ENCODE assay signal across 24 cellular contexts in genomic region chr2:241846406-241846805, GRCh38. TPM values are rescaled to one million over a fixed set of nuclear protein-coding genes. Genes with fewer than 3 reads are reported as not detected.
DNase-seq lines count a peak whose midpoint lies in the region; ATAC-seq and TF ChIP-seq lines count a peak whose summit lies in the region.
"Had no signal": no experiment of that assay in that cellular context is flagged by ENCODE, and none has a peak within 500 bp of the region (broad histone marks: within the 10 kb centered on the region; RNA-seq: fewer than 3 reads in every experiment).

No MANE protein-coding gene starts in this region.

- H3K9me3 Mint-ChIP-seq in stimulated activated naive CD8-positive, alpha-beta T cell treated with anti-CD3 and anti-CD28 coated beads, Interleukin-15, Interleukin-2, amounts not matched to agents 100 ng/mL and 50 ng/mL, for 24 hours: no peaks in the 10 kb centered on the region
- H3K9me3 Mint-ChIP-seq in activated T-helper 17 cell treated with anti-CD3 and anti-CD28 coated beads, Interleukin-2, amount 50 U/mL, for 72 hours: no peaks in the 10 kb centered on the region
- H3K9me3 Mint-ChIP-seq in naive thymus-derived CD4-positive, alpha-beta T cell: peaks cover 0 to 2% (median 0%) of the 10 kb centered on the region in 11 donors
- H3K9me3 Mint-ChIP-seq: immature natural killer cell had no signal

- no peak for DNase-seq in stimulated activated naive CD8-positive, alpha-beta T cell treated with anti-CD3 and anti-CD28 coated beads, Interleukin-15, Interleukin-2, amounts not matched to agents 100 U/mL and 50 U/mL, for 24 hours
- no peak for DNase-seq in naive thymus-derived CD4-positive, alpha-beta T cell
- DNase-seq in ascending aorta (ENCODE audit: low spot score in 2 of 2) (no peak), GF-D8 (lab: John Stamatoyannopoulos, UW) (no peak)
- DNase-seq: anterior cingulate cortex; DMS 273 treated with DMSO at 0.1 percent for 48 hours; GDM1; heart right ventricle; immature natural killer cell; Kasumi-1; NCI-H1092; NCI-H510A treated with DMSO at 0.1 percent for 48 hours; SHP77 treated with DMSO at 0.1 percent for 48 hours; stimulated activated CD4-positive, alpha-beta T cell treated with anti-CD3 and anti-CD28 coated beads, Interleukin-2, amount 100 ng/mL, for 48 hours; substantia nigra had no signal

- H3K27me3 ChIP-seq in naive thymus-derived CD4-positive, alpha-beta T cell (ENCODE audit: control insufficient read depth in 2 of 2, insufficient read depth in 2 of 2, low read length in 2 of 2): no peaks in the 10 kb centered on the region
- no peaks in the 10 kb centered on the region for H3K27me3 ChIP-seq in ascending aorta

- H3K4me1 ChIP-seq in naive thymus-derived CD4-positive, alpha-beta T cell (ENCODE audit: control insufficient read depth in 2 of 2, insufficient read depth in 2 of 2, low read length in 2 of 2): peaks cover 20 to 28% of the 10 kb centered on the region in 2 donors
- peaks cover 8% of the 10 kb centered on the region in 2 donors for H3K4me1 ChIP-seq in ascending aorta

- TF ChIP-seq CTCF in ascending aorta (IDR thresholded peaks at IDR 0.05): no peak

- no peaks in the 10 kb centered on the region for H3K27me3 Mint-ChIP-seq in stimulated activated naive CD8-positive, alpha-beta T cell treated with anti-CD3 and anti-CD28 coated beads, Interleukin-15, Interleukin-2, amounts not matched to agents 100 ng/mL and 50 ng/mL, for 24 hours
- no peaks in the 10 kb centered on the region for H3K27me3 Mint-ChIP-seq in activated T-helper 17 cell treated with anti-CD3 and anti-CD28 coated beads, Interleukin-2, amount 50 U/mL, for 72 hours
- H3K27me3 Mint-ChIP-seq in naive thymus-derived CD4-positive, alpha-beta T cell: peaks cover 0 to 6% (median 0%) of the 10 kb centered on the region in 5 donors

- H3K4me3 Mint-ChIP-seq in stimulated activated naive CD8-positive, alpha-beta T cell treated with anti-CD3 and anti-CD28 coated beads, Interleukin-15, Interleukin-2, amounts not matched to agents 100 ng/mL and 50 ng/mL, for 24 hours: peak overlapping the region; percentile 49
- H3K4me3 Mint-ChIP-seq in activated T-helper 17 cell treated with anti-CD3 and anti-CD28 coated beads, Interleukin-2, amount 50 U/mL, for 72 hours: peak overlapping the region; percentile 71
- H3K4me3 Mint-ChIP-seq in naive thymus-derived CD4-positive, alpha-beta T cell: peak overlapping the region in 6 of 10 donors; percentile 9 to 76 (median 52)

- CTCF ChIA-PET in naive thymus-derived CD4-positive, alpha-beta T cell (lab: Charles Lee): interaction anchor here (0.9 kb wide), 1 partner anchor 9 kb away, joined by 3 read pairs; no protein-coding TSS in a partner anchor

- H3K36me3 Mint-ChIP-seq in stimulated activated naive CD8-positive, alpha-beta T cell treated with anti-CD3 and anti-CD28 coated beads, Interleukin-15, Interleukin-2, amounts not matched to agents 100 ng/mL and 50 ng/mL, for 24 hours (ENCODE audit: low read depth): peaks cover 15% of the 10 kb centered on the region
- H3K36me3 Mint-ChIP-seq in activated T-helper 17 cell treated with anti-CD3 and anti-CD28 coated beads, Interleukin-2, amount 50 U/mL, for 72 hours (ENCODE audit: low read depth): peaks cover 35% of the 10 kb centered on the region
- no peaks in the 10 kb centered on the region for H3K36me3 Mint-ChIP-seq in naive thymus-derived CD4-positive, alpha-beta T cell

- H3K9me3 ChIP-seq in naive thymus-derived CD4-positive, alpha-beta T cell (ENCODE audit: control insufficient read depth in 2 of 3, low read length in 3 of 3): no peaks in the 10 kb centered on the region
- no peaks in the 10 kb centered on the region for H3K9me3 ChIP-seq in ascending aorta
- H3K9me3 ChIP-seq: heart right ventricle had no signal

- POLR2A ChIA-PET in naive thymus-derived CD4-positive, alpha-beta T cell (lab: Charles Lee): no interaction called here

- no peak for ATAC-seq in stimulated activated naive CD8-positive, alpha-beta T cell treated with anti-CD3 and anti-CD28 coated beads, Interleukin-15, Interleukin-2, amounts not matched to agents 100 U/mL and 50 U/mL, for 24 hours
- no peak for ATAC-seq in activated T-helper 17 cell treated with anti-CD3 and anti-CD28 coated beads, Interleukin-2, amount 50 U/mL, for 72 hours (replicated peaks)
- no peak for ATAC-seq in naive thymus-derived CD4-positive, alpha-beta T cell
- no peak for ATAC-seq in HG02981 (IDR thresholded peaks at IDR 0.05; ENCODE audit: unreplicated experiment)
- ATAC-seq: activated CD4-positive, CD25-positive, alpha-beta regulatory T cell treated with anti-CD3 and anti-CD28 coated beads, Interleukin-2, amount 50 U/mL, for 24 hours; GM12878; heart right ventricle had no signal

- no peaks in the 10 kb centered on the region for H3K36me3 ChIP-seq in naive thymus-derived CD4-positive, alpha-beta T cell (ENCODE audit: control insufficient read depth in 2 of 3, insufficient read depth in 3 of 3, low read length in 3 of 3)
- no peaks in the 10 kb centered on the region for H3K36me3 ChIP-seq in ascending aorta
- H3K36me3 ChIP-seq: heart right ventricle had no signal

- intact Hi-C loops in naive thymus-derived CD4-positive, alpha-beta T cell (cut with micrococcal nuclease): no loop called here
- intact Hi-C loops in ascending aorta (cut with DNase I): no loop called here

- H3K4me1 Mint-ChIP-seq in stimulated activated naive CD8-positive, alpha-beta T cell treated with anti-CD3 and anti-CD28 coated beads, Interleukin-15, Interleukin-2, amounts not matched to agents 100 ng/mL and 50 ng/mL, for 24 hours (ENCODE audit: low read depth): peaks cover 42% of the 10 kb centered on the region
- peaks cover 24% of the 10 kb centered on the region for H3K4me1 Mint-ChIP-seq in activated T-helper 17 cell treated with anti-CD3 and anti-CD28 coated beads, Interleukin-2, amount 50 U/mL, for 72 hours
- H3K4me1 Mint-ChIP-seq in naive thymus-derived CD4-positive, alpha-beta T cell: peaks cover 21 to 34% (median 29%) of the 10 kb centered on the region in 7 donors

- peak overlapping the region; percentile 93 for H3K27ac Mint-ChIP-seq in stimulated activated naive CD8-positive, alpha-beta T cell treated with anti-CD3 and anti-CD28 coated beads, Interleukin-15, Interleukin-2, amounts not matched to agents 100 ng/mL and 50 ng/mL, for 24 hours
- H3K27ac Mint-ChIP-seq in activated T-helper 17 cell treated with anti-CD3 and anti-CD28 coated beads, Interleukin-2, amount 50 U/mL, for 72 hours: peak overlapping the region; percentile 56
- H3K27ac Mint-ChIP-seq in naive thymus-derived CD4-positive, alpha-beta T cell: peak overlapping the region in 3 of 9 donors; percentile 21 to 74 (median 71)
- H3K27ac Mint-ChIP-seq: progenitor cell of endocrine pancreas had no signal

- no peak overlapping the region for H3K4me3 ChIP-seq in naive thymus-derived CD4-positive, alpha-beta T cell (ENCODE audit: low read length)
- H3K4me3 ChIP-seq in ascending aorta: no peak overlapping the region
- H3K4me3 ChIP-seq: GM12878, heart right ventricle, lung, skin epidermis had no signal

- no peak overlapping the region for H3K27ac ChIP-seq in naive thymus-derived CD4-positive, alpha-beta T cell (ENCODE audit: low read depth, low read length)
- no peak overlapping the region for H3K27ac ChIP-seq in ascending aorta
- H3K27ac ChIP-seq: heart right ventricle, skin epidermis had no signal

RNA-seq across cellular contexts. Expression of gene PDCD1, which starts 12.3 kb away (rescaled TPM):
- 10 to 100 TPM; 13.1 to 77.6 TPM for total RNA-seq in activated T-helper 17 cell treated with anti-CD3 and anti-CD28 coated beads, Interleukin-2, amount 50 U/mL, for 72 hours
- total RNA-seq in naive thymus-derived CD4-positive, alpha-beta T cell: 1 to 10 TPM in 2 of 5 experiments, under 1 TPM in 1, not detected in 2; 0.56 to 9.4 (median 1.1) TPM
- under 1 TPM; 0.24 to 0.85 TPM for polyA plus RNA-seq in naive thymus-derived CD4-positive, alpha-beta T cell
- not detected for total RNA-seq in ascending aorta
- total RNA-seq: chondrocyte, progenitor cell of endocrine pancreas had no signal

RNA-seq across cellular contexts. Expression of gene RTP5, which starts 23.1 kb away (rescaled TPM):
- total RNA-seq in activated T-helper 17 cell treated with anti-CD3 and anti-CD28 coated beads, Interleukin-2, amount 50 U/mL, for 72 hours: under 1 TPM in 1 of 2 donors, not detected in 1; 0.58 TPM
- under 1 TPM in 1 of 5 experiments, not detected in 4; 0.54 TPM for total RNA-seq in naive thymus-derived CD4-positive, alpha-beta T cell
- polyA plus RNA-seq in naive thymus-derived CD4-positive, alpha-beta T cell: not detected
- not detected for total RNA-seq in ascending aorta
- total RNA-seq: chondrocyte, GM12878, heart right ventricle, progenitor cell of endocrine pancreas had no signal
- polyA plus RNA-seq: immature natural killer cell had no signal

RNA-seq across cellular contexts. Expression of gene NEU4, which starts 37.4 kb away (rescaled TPM):
- 1 to 10 TPM; 1.1 to 9.8 TPM for total RNA-seq in activated T-helper 17 cell treated with anti-CD3 and anti-CD28 coated beads, Interleukin-2, amount 50 U/mL, for 72 hours
- 10 to 100 TPM in 1 of 5 experiments, 1 to 10 TPM in 2, not detected in 2; 1.1 to 13.9 (median 1.2) TPM for total RNA-seq in naive thymus-derived CD4-positive, alpha-beta T cell
- polyA plus RNA-seq in naive thymus-derived CD4-positive, alpha-beta T cell: not detected
- total RNA-seq in ascending aorta: not detected
- polyA plus RNA-seq: immature natural killer cell had no signal
